Comparison of ENCODE assay signal across 15 cellular contexts in the genomic region with DNA sequence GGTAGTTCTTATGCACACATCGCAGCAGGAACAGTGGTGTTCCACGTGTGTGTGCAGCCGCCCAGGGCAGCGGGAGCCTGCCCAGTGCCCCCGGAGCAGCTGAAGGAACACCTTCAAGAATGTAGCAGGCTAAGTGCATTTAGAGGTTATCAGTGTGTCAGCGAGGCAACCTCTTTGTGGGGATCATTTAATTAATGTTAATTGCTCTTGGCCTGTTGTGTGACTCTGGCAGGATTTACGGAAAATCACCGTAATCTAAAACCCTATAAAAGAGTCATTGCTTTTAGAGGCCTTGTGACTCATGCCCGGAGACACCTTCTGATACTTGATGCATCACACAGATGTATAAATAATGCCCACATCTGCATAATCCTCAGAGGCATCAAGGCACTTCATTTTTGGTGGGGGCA. TPM values are rescaled to one million over a fixed set of nuclear protein-coding genes. Genes with fewer than 3 reads are reported as not detected.
DNase-seq lines count a peak whose midpoint lies in the region; ATAC-seq, FAIRE-seq and TF ChIP-seq lines count a peak whose summit lies in the region.
"Had no signal": no experiment of that assay in that cellular context is flagged by ENCODE, and none has a peak within 500 bp of the region (broad histone marks: within the 10 kb centered on the region; RNA-seq: fewer than 3 reads in every experiment).

No MANE protein-coding gene starts in this region.

- 18 to 52% (median 27%) methylated on average over 9 of the region's 9 CpGs for WGBS in small intestine, 3 donors

- no peak overlapping the region for H3K27ac ChIP-seq in small intestine (ENCODE audit: low read depth in 1 of 2, low read length in 1 of 2)
- H3K27ac ChIP-seq: parathyroid adenoma had no signal

- no peaks in the 10 kb centered on the region for H3K9me3 ChIP-seq in small intestine (ENCODE audit: control insufficient read depth, low read depth)

- FAIRE-seq in small intestine (lab: Jason Lieb, UNC): no peak

- DNase-seq in activated CD4-positive, alpha-beta T cell treated with anti-CD3 and anti-CD28 coated beads for 48 hours: peak; percentile 5
- DNase-seq in activated CD4-positive, alpha-beta T cell treated with anti-CD3 and anti-CD28 coated beads, Interleukin-2, amount 50 U/mL, for 48 hours: no peak
- DNase-seq in NCI-H2196 (lab: John Stamatoyannopoulos, UW; ENCODE audit: unreplicated experiment) (peak; percentile 63), fibroblast of mammary gland (ENCODE audit: low read depth) (peak; percentile 37), small intestine (peak; percentile 81), NCI-H2029 (lab: John Stamatoyannopoulos, UW) (no peak), NCI-H774 (lab: John Stamatoyannopoulos, UW) (no peak)
- DNase-seq: activated CD4-positive, alpha-beta T cell treated with anti-CD3 and anti-CD28 coated beads for 1 hour; amygdala; MV-4-11; NK-92 treated with Interleukin-12 subunit alpha and Interleukin-12 subunit beta, amount 100 ng/mL, for 24 hours; SW 1271 had no signal

- no peaks in the 10 kb centered on the region for H3K36me3 ChIP-seq in small intestine (ENCODE audit: control insufficient read depth in 2 of 2, insufficient read depth in 2 of 2, low read length in 2 of 2)

- peaks cover 0 to 5% of the 10 kb centered on the region in 2 donors for H3K4me1 ChIP-seq in small intestine (ENCODE audit: control insufficient read depth in 2 of 2, insufficient read depth in 1 of 2, low read depth in 1 of 2, low read length in 1 of 2)
- H3K4me1 ChIP-seq: parathyroid adenoma had no signal

- no peak for ATAC-seq in HG03520 (IDR thresholded peaks at IDR 0.05; ENCODE audit: unreplicated experiment)
- ATAC-seq: GM23338 had no signal

- TF ChIP-seq CTCF in fibroblast of mammary gland (conservative IDR thresholded peaks at IDR 0.05; ENCODE audit: control insufficient read depth, insufficient read depth, low read depth, low read length): no peak

- H3K27me3 ChIP-seq in small intestine (ENCODE audit: control insufficient read depth in 2 of 2, insufficient read depth in 2 of 2, low read length in 2 of 2): no peaks in the 10 kb centered on the region

- H3K4me3 ChIP-seq in fibroblast of mammary gland (ENCODE audit: control insufficient read depth, low read depth, low read length): no peak overlapping the region
- H3K4me3 ChIP-seq in small intestine (ENCODE audit: low read depth in 1 of 2, low read length in 2 of 2): no peak overlapping the region
- H3K4me3 ChIP-seq: GM23338 had no signal

RNA-seq across cellular contexts. Expression of gene GATB, which starts 47.3 kb away (rescaled TPM):
- polyA plus RNA-seq in small intestine: 10 to 100 TPM; 10.5 to 17.0 (median 16.5) TPM

Comparison
In these comparisons a context has a peak if more than half of its experiments do, and no peak if none do; other contexts are left out.
1. DNase-seq: peak in activated CD4-positive, alpha-beta T cell treated with anti-CD3 and anti-CD28 coated beads for 48 hours (single experiment), NCI-H2196 (single experiment), fibroblast of mammary gland (single experiment) and small intestine (single experiment); none in activated CD4-positive, alpha-beta T cell treated with anti-CD3 and anti-CD28 coated beads, Interleukin-2, amount 50 U/mL, for 48 hours (0 of 2), NCI-H2029 (single experiment) and NCI-H774 (single experiment).